ENCODE assay signal across 26 cellular contexts in the genomic region with DNA sequence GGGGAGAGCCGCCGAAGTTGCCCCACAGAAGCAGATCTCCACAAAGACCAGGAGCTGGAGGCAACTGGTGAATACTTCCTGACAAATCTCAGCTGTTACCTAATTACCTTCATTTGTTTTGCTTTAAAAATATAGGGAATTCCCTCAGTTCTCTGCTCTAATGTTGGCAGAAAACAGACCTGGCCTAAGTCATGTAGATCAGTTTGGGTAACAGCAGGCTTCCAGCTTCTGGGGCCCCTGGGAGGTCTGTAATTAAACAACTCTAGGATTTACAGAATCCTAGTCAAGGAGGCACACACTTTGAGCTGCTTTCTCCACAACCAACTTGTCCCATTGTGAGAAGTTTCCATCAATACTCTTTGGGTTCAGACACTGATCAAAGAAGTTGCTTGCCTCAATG.
"Had no signal": no experiment of that assay in that cellular context is flagged by ENCODE, and none has a peak within 500 bp of the region (broad histone marks: within the 10 kb centered on the region; RNA-seq: fewer than 3 reads in every experiment).

No MANE protein-coding gene starts in this region.

- H3K9ac ChIP-seq: parathyroid adenoma had no signal

- H3K9me3 ChIP-seq: ovary, psoas muscle, right lobe of liver, sigmoid colon, stomach, thoracic aorta, thyroid gland, tibial nerve, upper lobe of left lung, vagina had no signal

- H3K79me2 ChIP-seq: parathyroid adenoma had no signal

- H3K27ac ChIP-seq: ovary, parathyroid adenoma, psoas muscle, right lobe of liver, sigmoid colon, stomach, thoracic aorta, thyroid gland, tibial nerve, upper lobe of left lung, vagina had no signal

- FAIRE-seq: small intestine, urothelium cell line had no signal

- ATAC-seq: natural killer cell treated with Interleukin-12 subunit alpha and Interleukin-12 subunit beta and Interleukin-15 and Interleukin-18, amount 100 ng/mL, for 72 hours; psoas muscle; right cardiac atrium; right lobe of liver; stimulated activated effector memory CD8-positive, alpha-beta T cell treated with anti-CD3 and anti-CD28 coated beads, Interleukin-12 subunit alpha, Interleukin-12 subunit beta, amount 100 ng/mL, for 72 hours; stimulated activated naive B cell treated with anti-CD40 and anti-IgM and Interleukin-4, amounts not matched to agents 10 μg/mL and 1 μg/mL and 100 μg/mL, for 72 hours had no signal

- H3K4me3 ChIP-seq: ovary, psoas muscle, right lobe of liver, sigmoid colon, stomach, thoracic aorta, thyroid gland, tibial nerve, upper lobe of left lung, vagina had no signal

- H2AFZ ChIP-seq: parathyroid adenoma had no signal

- H3K27me3 ChIP-seq: ovary, right lobe of liver, sigmoid colon, stomach, thyroid gland, tibial nerve, upper lobe of left lung, vagina had no signal

- DNase-seq: nephron progenitor cell; occipital lobe; ovary; posterior cingulate gyrus; psoas muscle; right cardiac atrium; right lobe of liver; sigmoid colon; small intestine; stimulated activated CD4-positive, alpha-beta T cell treated with anti-CD3 and anti-CD28 coated beads, Interleukin-15, amount 100 ng/mL, for 24 hours; stimulated activated CD4-positive, alpha-beta T cell treated with anti-CD3 and anti-CD28 coated beads, Interleukin-2, amount 100 ng/mL, for 24 hours; stimulated activated CD4-positive, alpha-beta T cell treated with anti-CD3 and anti-CD28 coated beads, Interleukin-2, amount 100 ng/mL, for 48 hours; stimulated activated CD4-positive, alpha-beta T cell treated with anti-CD3 and anti-CD28 coated beads, Interleukin-4, amount 100 ng/mL, for 24 hours; stimulated activated naive B cell treated with anti-CD40 and anti-IgM and Interleukin-4, amounts not matched to agents 10 μg/mL and 1 μg/mL and 100 μg/mL, for 72 hours; stimulated activated naive CD4-positive, alpha-beta T cell treated with Interleukin-2 at 50 U/mL for 16 hours; stomach; thyroid gland; trophoblast cell; upper lobe of left lung had no signal

- H3K36me3 ChIP-seq: ovary, right lobe of liver, sigmoid colon, stomach, thoracic aorta, thyroid gland, tibial nerve, upper lobe of left lung, vagina had no signal

- H3K4me1 ChIP-seq: parathyroid adenoma, psoas muscle, right lobe of liver, sigmoid colon, stomach, thyroid gland, tibial nerve, upper lobe of left lung, vagina had no signal
